7 cellular contexts compared by ENCODE assay signal in the genomic region with DNA sequence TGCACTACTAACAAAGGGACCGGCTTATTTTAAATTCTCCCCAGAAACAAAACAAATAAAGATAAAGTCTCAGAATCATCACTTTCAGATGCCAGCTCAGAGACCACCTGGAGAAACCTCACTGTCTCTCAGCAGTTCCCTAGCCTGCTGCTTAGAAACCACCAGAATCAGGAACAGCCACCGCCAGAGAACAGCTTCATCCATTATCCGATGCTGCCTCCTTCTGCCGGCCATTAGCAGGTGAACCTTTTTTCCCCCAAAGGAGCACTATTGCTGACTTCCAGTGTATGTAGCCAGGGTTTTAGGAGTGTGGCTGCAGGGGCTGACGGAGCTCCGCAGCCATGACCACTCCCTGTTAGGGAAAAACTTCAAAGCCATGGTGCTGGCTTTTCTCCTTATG.
DNase-seq lines count a peak whose midpoint lies in the region; ATAC-seq, FAIRE-seq and TF ChIP-seq lines count a peak whose summit lies in the region.

No MANE protein-coding gene starts in this region.

- TF ChIP-seq POLR2A in H54 (IDR thresholded peaks at IDR 0.05; ENCODE audit: low read depth, low read length) = no peak

- no peak overlapping the region for H3K27ac Mint-ChIP-seq in osteocyte (ENCODE audit: unreplicated experiment)

- H3K36me3 Mint-ChIP-seq in osteocyte (ENCODE audit: unreplicated experiment) = no peaks in the 10 kb centered on the region

- H3K36me3 ChIP-seq in RWPE2 (ENCODE audit: low read depth) = no peaks in the 10 kb centered on the region
- no peaks in the 10 kb centered on the region for H3K36me3 ChIP-seq in effector memory CD4-positive, alpha-beta T cell (ENCODE audit: control insufficient read depth, insufficient read depth, low read length)

- no peaks in the 10 kb centered on the region for H3K27me3 Mint-ChIP-seq in osteocyte (ENCODE audit: unreplicated experiment)

- peaks cover 2% of the 10 kb centered on the region for H3K9me3 ChIP-seq in RWPE2 (ENCODE audit: severe bottlenecking)
- no peaks in the 10 kb centered on the region for H3K9me3 ChIP-seq in effector memory CD4-positive, alpha-beta T cell (ENCODE audit: control insufficient read depth, low read length)

- no peak for FAIRE-seq in H54 (lab: Jason Lieb, UNC)

- no peak overlapping the region for H3K4me3 Mint-ChIP-seq in osteocyte (ENCODE audit: unreplicated experiment)

- ATAC-seq in RWPE2 (ENCODE audit: low read depth) = peak; percentile 89
- ATAC-seq in HG03442 (IDR thresholded peaks at IDR 0.05; ENCODE audit: unreplicated experiment) = no peak
- ATAC-seq in HG02623 (IDR thresholded peaks at IDR 0.05; ENCODE audit: unreplicated experiment) = no peak

- DNase-seq in H54 (ENCODE audit: insufficient read length, low spot score) (peak; percentile 12), RWPE2 (ENCODE audit: low spot score) (no peak), fibroblast of villous mesenchyme (ENCODE audit: low read depth) (peak; percentile 52), osteocyte (ENCODE audit: extremely low spot score, unreplicated experiment) (peak; percentile 72)
- no peak for DNase-seq in effector memory CD4-positive, alpha-beta T cell

- peaks cover 1% of the 10 kb centered on the region for H3K4me1 Mint-ChIP-seq in osteocyte (ENCODE audit: unreplicated experiment)

- H3K4me1 ChIP-seq in RWPE2 (ENCODE audit: insufficient read depth, poor library complexity, severe bottlenecking) = no peaks in the 10 kb centered on the region
- H3K4me1 ChIP-seq in effector memory CD4-positive, alpha-beta T cell (ENCODE audit: control insufficient read depth, insufficient read depth, low read length, poor library complexity, severe bottlenecking) = no peaks in the 10 kb centered on the region

- no peak overlapping the region for H3K4me3 ChIP-seq in RWPE2 (ENCODE audit: severe bottlenecking)
- H3K4me3 ChIP-seq in fibroblast of villous mesenchyme (ENCODE audit: low read depth, low read length) = no peak overlapping the region
- H3K4me3 ChIP-seq in effector memory CD4-positive, alpha-beta T cell (ENCODE audit: insufficient read depth, low read depth, low read length, poor library complexity, severe bottlenecking) = no peak overlapping the region

- H3K27ac ChIP-seq in RWPE2 (ENCODE audit: poor library complexity, severe bottlenecking) = no peak overlapping the region
- H3K27ac ChIP-seq in effector memory CD4-positive, alpha-beta T cell (ENCODE audit: insufficient read depth, low read length, poor library complexity, severe bottlenecking) = no peak overlapping the region

- peak; percentile 79 for TF ChIP-seq CTCF in RWPE2 (IDR thresholded peaks at IDR 0.05; ENCODE audit: poor library complexity, severe bottlenecking)
- peak; percentile 62 for TF ChIP-seq CTCF in fibroblast of villous mesenchyme (IDR thresholded peaks at IDR 0.05; ENCODE audit: insufficient read depth, low read depth, low read length)
- peak; percentile 79 for TF ChIP-seq CTCF in osteocyte (IDR thresholded peaks at IDR 0.05)

- H3K9me3 Mint-ChIP-seq in osteocyte (ENCODE audit: unreplicated experiment) = peaks cover 6% of the 10 kb centered on the region

- no peaks in the 10 kb centered on the region for H3K27me3 ChIP-seq in RWPE2 (ENCODE audit: insufficient read depth, poor library complexity, severe bottlenecking)
- no peaks in the 10 kb centered on the region for H3K27me3 ChIP-seq in effector memory CD4-positive, alpha-beta T cell (replicated peaks; ENCODE audit: control insufficient read depth, insufficient read depth, low read length, poor library complexity, severe bottlenecking)

Comparison
In these comparisons a context has a peak if more than half of its experiments do, and no peak if none do; other contexts are left out.
1. DNase-seq: peak in H54 (single experiment), fibroblast of villous mesenchyme (single experiment) and osteocyte (single experiment); none in RWPE2 (single experiment) and effector memory CD4-positive, alpha-beta T cell (0 of 3).
2. Peak in every context shown above with its lines, with median percentiles within 50 percentile points of each other: CTCF ChIP-seq.